2 cellular contexts compared by ENCODE assay signal in the genomic region with DNA sequence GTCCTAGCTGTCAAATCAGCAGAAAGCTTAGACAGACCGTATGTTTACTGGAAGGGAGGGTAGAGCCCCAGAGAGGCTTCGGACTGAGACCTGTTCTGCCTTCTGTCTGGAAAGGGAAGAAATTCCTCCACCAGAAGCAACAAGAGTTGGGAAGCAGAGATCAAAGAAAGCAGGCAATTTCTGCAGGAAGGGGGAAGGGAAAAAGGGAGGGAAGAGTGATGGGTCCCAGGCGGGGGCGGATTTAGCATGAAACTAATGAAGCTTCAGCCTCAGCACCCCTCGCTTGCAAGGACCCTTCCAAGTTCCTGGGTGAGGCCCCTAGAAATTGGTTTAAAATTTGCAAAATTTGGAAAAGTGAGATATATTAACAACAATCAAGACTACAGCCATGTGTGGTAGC.
TF ChIP-seq lines count a peak whose summit lies in the region.

No MANE protein-coding gene starts in this region.

TF ChIP-seq in GM23338, 12 proteins besides CTCF, POLR2A, EP300 and RAD21:
- TF ChIP-seq EZH2 (IDR thresholded peaks at IDR 0.05; ENCODE audit: low read depth, unreplicated experiment) (no peak), EZH2phosphoT487 (IDR thresholded peaks at IDR 0.05; ENCODE audit: unreplicated experiment) (no peak), POLR2AphosphoS5 (IDR thresholded peaks at IDR 0.05; ENCODE audit: low read depth) (no peak), CREB1 (CRISPR knock-in tag; IDR thresholded peaks at IDR 0.05; ENCODE audit: low read depth) (no peak), ZNF331 (CRISPR knock-in tag; IDR thresholded peaks at IDR 0.05; ENCODE audit: low read depth) (no peak), STAT1 (IDR thresholded peaks at IDR 0.05; ENCODE audit: unreplicated experiment) (no peak)
- TF ChIP-seq, protein P1, sequence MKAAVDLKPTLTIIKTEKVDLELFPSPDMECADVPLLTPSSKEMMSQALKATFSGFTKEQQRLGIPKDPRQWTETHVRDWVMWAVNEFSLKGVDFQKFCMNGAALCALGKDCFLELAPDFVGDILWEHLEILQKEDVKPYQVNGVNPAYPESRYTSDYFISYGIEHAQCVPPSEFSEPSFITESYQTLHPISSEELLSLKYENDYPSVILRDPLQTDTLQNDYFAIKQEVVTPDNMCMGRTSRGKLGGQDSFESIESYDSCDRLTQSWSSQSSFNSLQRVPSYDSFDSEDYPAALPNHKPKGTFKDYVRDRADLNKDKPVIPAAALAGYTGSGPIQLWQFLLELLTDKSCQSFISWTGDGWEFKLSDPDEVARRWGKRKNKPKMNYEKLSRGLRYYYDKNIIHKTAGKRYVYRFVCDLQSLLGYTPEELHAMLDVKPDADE (IDR thresholded peaks at IDR 0.05), result no peak
- TF ChIP-seq, protein P2, sequence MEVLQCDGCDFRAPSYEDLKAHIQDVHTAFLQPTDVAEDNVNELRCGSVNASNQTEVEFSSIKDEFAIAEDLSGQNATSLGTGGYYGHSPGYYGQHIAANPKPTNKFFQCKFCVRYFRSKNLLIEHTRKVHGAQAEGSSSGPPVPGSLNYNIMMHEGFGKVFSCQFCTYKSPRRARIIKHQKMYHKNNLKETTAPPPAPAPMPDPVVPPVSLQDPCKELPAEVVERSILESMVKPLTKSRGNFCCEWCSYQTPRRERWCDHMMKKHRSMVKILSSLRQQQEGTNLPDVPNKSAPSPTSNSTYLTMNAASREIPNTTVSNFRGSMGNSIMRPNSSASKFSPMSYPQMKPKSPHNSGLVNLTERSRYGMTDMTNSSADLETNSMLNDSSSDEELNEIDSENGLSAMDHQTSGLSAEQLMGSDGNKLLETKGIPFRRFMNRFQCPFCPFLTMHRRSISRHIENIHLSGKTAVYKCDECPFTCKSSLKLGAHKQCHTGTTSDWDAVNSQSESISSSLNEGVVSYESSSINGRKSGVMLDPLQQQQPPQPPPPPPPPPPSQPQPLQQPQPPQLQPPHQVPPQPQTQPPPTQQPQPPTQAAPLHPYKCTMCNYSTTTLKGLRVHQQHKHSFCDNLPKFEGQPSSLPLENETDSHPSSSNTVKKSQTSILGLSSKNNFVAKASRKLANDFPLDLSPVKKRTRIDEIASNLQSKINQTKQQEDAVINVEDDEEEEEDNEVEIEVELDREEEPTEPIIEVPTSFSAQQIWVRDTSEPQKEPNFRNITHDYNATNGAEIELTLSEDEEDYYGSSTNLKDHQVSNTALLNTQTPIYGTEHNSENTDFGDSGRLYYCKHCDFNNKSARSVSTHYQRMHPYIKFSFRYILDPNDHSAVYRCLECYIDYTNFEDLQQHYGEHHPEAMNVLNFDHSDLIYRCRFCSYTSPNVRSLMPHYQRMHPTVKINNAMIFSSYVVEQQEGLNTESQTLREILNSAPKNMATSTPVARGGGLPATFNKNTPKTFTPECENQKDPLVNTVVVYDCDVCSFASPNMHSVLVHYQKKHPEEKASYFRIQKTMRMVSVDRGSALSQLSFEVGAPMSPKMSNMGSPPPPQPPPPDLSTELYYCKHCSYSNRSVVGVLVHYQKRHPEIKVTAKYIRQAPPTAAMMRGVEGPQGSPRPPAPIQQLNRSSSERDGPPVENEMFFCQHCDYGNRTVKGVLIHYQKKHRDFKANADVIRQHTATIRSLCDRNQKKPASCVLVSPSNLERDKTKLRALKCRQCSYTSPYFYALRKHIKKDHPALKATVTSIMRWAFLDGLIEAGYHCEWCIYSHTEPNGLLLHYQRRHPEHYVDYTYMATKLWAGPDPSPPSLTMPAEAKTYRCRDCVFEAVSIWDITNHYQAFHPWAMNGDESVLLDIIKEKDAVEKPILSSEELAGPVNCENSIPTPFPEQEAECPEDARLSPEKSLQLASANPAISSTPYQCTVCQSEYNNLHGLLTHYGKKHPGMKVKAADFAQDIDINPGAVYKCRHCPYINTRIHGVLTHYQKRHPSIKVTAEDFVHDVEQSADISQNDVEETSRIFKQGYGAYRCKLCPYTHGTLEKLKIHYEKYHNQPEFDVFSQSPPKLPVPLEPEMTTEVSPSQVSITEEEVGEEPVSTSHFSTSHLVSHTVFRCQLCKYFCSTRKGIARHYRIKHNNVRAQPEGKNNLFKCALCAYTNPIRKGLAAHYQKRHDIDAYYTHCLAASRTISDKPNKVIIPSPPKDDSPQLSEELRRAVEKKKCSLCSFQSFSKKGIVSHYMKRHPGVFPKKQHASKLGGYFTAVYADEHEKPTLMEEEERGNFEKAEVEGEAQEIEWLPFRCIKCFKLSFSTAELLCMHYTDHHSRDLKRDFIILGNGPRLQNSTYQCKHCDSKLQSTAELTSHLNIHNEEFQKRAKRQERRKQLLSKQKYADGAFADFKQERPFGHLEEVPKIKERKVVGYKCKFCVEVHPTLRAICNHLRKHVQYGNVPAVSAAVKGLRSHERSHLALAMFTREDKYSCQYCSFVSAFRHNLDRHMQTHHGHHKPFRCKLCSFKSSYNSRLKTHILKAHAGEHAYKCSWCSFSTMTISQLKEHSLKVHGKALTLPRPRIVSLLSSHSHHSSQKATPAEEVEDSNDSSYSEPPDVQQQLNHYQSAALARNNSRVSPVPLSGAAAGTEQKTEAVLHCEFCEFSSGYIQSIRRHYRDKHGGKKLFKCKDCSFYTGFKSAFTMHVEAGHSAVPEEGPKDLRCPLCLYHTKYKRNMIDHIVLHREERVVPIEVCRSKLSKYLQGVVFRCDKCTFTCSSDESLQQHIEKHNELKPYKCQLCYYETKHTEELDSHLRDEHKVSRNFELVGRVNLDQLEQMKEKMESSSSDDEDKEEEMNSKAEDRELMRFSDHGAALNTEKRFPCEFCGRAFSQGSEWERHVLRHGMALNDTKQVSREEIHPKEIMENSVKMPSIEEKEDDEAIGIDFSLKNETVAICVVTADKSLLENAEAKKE (CRISPR knock-in tag; IDR thresholded peaks at IDR 0.05), result no peak
- TF ChIP-seq, protein P3, sequence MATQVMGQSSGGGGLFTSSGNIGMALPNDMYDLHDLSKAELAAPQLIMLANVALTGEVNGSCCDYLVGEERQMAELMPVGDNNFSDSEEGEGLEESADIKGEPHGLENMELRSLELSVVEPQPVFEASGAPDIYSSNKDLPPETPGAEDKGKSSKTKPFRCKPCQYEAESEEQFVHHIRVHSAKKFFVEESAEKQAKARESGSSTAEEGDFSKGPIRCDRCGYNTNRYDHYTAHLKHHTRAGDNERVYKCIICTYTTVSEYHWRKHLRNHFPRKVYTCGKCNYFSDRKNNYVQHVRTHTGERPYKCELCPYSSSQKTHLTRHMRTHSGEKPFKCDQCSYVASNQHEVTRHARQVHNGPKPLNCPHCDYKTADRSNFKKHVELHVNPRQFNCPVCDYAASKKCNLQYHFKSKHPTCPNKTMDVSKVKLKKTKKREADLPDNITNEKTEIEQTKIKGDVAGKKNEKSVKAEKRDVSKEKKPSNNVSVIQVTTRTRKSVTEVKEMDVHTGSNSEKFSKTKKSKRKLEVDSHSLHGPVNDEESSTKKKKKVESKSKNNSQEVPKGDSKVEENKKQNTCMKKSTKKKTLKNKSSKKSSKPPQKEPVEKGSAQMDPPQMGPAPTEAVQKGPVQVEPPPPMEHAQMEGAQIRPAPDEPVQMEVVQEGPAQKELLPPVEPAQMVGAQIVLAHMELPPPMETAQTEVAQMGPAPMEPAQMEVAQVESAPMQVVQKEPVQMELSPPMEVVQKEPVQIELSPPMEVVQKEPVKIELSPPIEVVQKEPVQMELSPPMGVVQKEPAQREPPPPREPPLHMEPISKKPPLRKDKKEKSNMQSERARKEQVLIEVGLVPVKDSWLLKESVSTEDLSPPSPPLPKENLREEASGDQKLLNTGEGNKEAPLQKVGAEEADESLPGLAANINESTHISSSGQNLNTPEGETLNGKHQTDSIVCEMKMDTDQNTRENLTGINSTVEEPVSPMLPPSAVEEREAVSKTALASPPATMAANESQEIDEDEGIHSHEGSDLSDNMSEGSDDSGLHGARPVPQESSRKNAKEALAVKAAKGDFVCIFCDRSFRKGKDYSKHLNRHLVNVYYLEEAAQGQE (IDR thresholded peaks at IDR 0.05; ENCODE audit: unreplicated experiment), result no peak
TF ChIP-seq in GM23338: peak in this region for 0.

TF ChIP-seq in K562, 482 proteins besides CTCF, POLR2A, EP300 and RAD21:
- TF ChIP-seq, protein P4, sequence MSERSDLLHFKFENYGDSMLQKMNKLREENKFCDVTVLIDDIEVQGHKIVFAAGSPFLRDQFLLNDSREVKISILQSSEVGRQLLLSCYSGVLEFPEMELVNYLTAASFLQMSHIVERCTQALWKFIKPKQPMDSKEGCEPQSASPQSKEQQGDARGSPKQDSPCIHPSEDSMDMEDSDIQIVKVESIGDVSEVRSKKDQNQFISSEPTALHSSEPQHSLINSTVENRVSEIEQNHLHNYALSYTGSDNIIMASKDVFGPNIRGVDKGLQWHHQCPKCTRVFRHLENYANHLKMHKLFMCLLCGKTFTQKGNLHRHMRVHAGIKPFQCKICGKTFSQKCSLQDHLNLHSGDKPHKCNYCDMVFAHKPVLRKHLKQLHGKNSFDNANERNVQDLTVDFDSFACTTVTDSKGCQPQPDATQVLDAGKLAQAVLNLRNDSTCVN (CRISPR knock-in tag; IDR thresholded peaks at IDR 0.05), result no peak
- TF ChIP-seq, protein P5, sequence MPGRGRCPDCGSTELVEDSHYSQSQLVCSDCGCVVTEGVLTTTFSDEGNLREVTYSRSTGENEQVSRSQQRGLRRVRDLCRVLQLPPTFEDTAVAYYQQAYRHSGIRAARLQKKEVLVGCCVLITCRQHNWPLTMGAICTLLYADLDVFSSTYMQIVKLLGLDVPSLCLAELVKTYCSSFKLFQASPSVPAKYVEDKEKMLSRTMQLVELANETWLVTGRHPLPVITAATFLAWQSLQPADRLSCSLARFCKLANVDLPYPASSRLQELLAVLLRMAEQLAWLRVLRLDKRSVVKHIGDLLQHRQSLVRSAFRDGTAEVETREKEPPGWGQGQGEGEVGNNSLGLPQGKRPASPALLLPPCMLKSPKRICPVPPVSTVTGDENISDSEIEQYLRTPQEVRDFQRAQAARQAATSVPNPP (IDR thresholded peaks at IDR 0.05; ENCODE audit: borderline replicate concordance, insufficient read depth, insufficient read length), result no peak
- TF ChIP-seq HIVEP1 (CRISPR knock-in tag; IDR thresholded peaks at IDR 0.05) (no peak), CTBP1 (IDR thresholded peaks at IDR 0.05; ENCODE audit: borderline replicate concordance) (no peak), ZNF347 (CRISPR knock-in tag; IDR thresholded peaks at IDR 0.05; ENCODE audit: low read depth) (no peak)
